Comparison of ENCODE assay signal across 8 cellular contexts in genomic region chr14:24297190-24297964, GRCh38. TPM values are rescaled to one million over a fixed set of nuclear protein-coding genes. Genes with fewer than 3 reads are reported as not detected.
DNase-seq lines count a peak whose midpoint lies in the region; ATAC-seq and TF ChIP-seq lines count a peak whose summit lies in the region.

No MANE protein-coding gene starts in this region.

- H3K27ac ChIP-seq in neural progenitor cell, result no peak overlapping the region

- peaks cover 17% of the 10 kb centered on the region for H3K79me2 ChIP-seq in neural progenitor cell (ENCODE audit: low read depth)

- H4K20me1 ChIP-seq in neural progenitor cell (ENCODE audit: low read depth), result no peaks in the 10 kb centered on the region

- DNase-seq in Right ventricle myocardium inferior (ENCODE audit: missing footprints) (no peak), left ventricle myocardium superior (no peak), NCI-H69 (lab: John Stamatoyannopoulos, UW) (peak; percentile 76), choroid plexus epithelial cell (ENCODE audit: low read depth) (peak; percentile 58), neural progenitor cell (ENCODE audit: low spot score) (peak; percentile 59)
- DNase-seq in NK-92 treated with Interleukin-12 subunit alpha and Interleukin-12 subunit beta, amount 100 ng/mL, for 24 hours (lab: John Stamatoyannopoulos, UW), result no peak

- H3K9ac ChIP-seq in neural progenitor cell, result no peak overlapping the region

- H3K4me1 ChIP-seq in neural progenitor cell, result peaks cover 16% of the 10 kb centered on the region

- TF ChIP-seq CTCF in choroid plexus epithelial cell (conservative IDR thresholded peaks at IDR 0.05; ENCODE audit: low read depth, low read length), result peak; percentile 65
- TF ChIP-seq CTCF in neural progenitor cell (IDR thresholded peaks at IDR 0.05), result peak; percentile 55

- H3K4me3 ChIP-seq in choroid plexus epithelial cell (ENCODE audit: low read depth, low read length) (no peak overlapping the region), neural progenitor cell (no peak overlapping the region)

- H3K36me3 Mint-ChIP-seq in neural progenitor cell, result peaks cover 5% of the 10 kb centered on the region

- H3F3A ChIP-seq in neural progenitor cell (ENCODE audit: low read depth), result peaks cover 12% of the 10 kb centered on the region

- H3K4me2 ChIP-seq in neural progenitor cell, result no peak overlapping the region

- intact Hi-C loops in Right ventricle myocardium inferior (cut with DNase I), result loop anchor here (5.0 kb wide), 1 partner anchor 110 kb away; the partner anchor contains the start of gene IPO4
- intact Hi-C loops in left ventricle myocardium superior (cut with micrococcal nuclease), result no loop called here

- H3K9me3 ChIP-seq in neural progenitor cell (ENCODE audit: low read depth), result no peaks in the 10 kb centered on the region

- H3K27me3 ChIP-seq in neural progenitor cell, result no peaks in the 10 kb centered on the region

- no peak overlapping the region for H3K27ac Mint-ChIP-seq in neural progenitor cell

- H3K36me3 ChIP-seq in neural progenitor cell, result no peaks in the 10 kb centered on the region

- peak overlapping the region; percentile 67 for H3K4me3 Mint-ChIP-seq in neural progenitor cell

- no peaks in the 10 kb centered on the region for H3K9me3 Mint-ChIP-seq in neural progenitor cell

- ATAC-seq in Right ventricle myocardium inferior (peak; percentile 3), left ventricle myocardium superior (no peak), HG02759 (IDR thresholded peaks at IDR 0.05; ENCODE audit: unreplicated experiment) (peak; percentile 19), HG03439 (IDR thresholded peaks at IDR 0.05; ENCODE audit: unreplicated experiment) (no peak)

- no peak overlapping the region for H2AFZ ChIP-seq in neural progenitor cell (replicated peaks)

- peaks cover 2% of the 10 kb centered on the region for H3K27me3 Mint-ChIP-seq in neural progenitor cell (ENCODE audit: insufficient read depth, low read depth)

- H3K4me1 Mint-ChIP-seq in neural progenitor cell, result peaks cover 25% of the 10 kb centered on the region

RNA-seq across cellular contexts. Expression of gene DHRS1, which starts 2.2 kb away (rescaled TPM):
- total RNA-seq in Right ventricle myocardium inferior (8.3 TPM), left ventricle myocardium superior (5.9 TPM), neural progenitor cell (ENCODE audit: low replicate concordance) (19.7 and 27.4 TPM in 2 replicates)

RNA-seq across cellular contexts. Expression of gene NOP9, which starts 2.3 kb away (rescaled TPM):
- total RNA-seq in Right ventricle myocardium inferior (23.0 TPM), left ventricle myocardium superior (25.5 TPM), neural progenitor cell (ENCODE audit: low replicate concordance) (14.8 and 24.7 TPM in 2 replicates)

RNA-seq across cellular contexts. Expression of gene CIDEB, which starts 10.4 kb away (rescaled TPM):
- 4.3 TPM for total RNA-seq in Right ventricle myocardium inferior
- 3.9 TPM for total RNA-seq in left ventricle myocardium superior
- total RNA-seq in neural progenitor cell (ENCODE audit: low replicate concordance), result 0.12 TPM in 1 of 2 replicates, not detected in the other

RNA-seq across cellular contexts. Expression of gene LTB4R2, which starts 12.6 kb away (rescaled TPM):
- total RNA-seq in Right ventricle myocardium inferior (0.57 TPM), left ventricle myocardium superior (1.5 TPM), neural progenitor cell (ENCODE audit: low replicate concordance) (1.8 and 9.0 TPM in 2 replicates)

RNA-seq across cellular contexts. Expression of gene LTB4R, which starts 13.9 kb away (rescaled TPM):
- total RNA-seq in Right ventricle myocardium inferior (2.1 TPM), left ventricle myocardium superior (1.6 TPM), neural progenitor cell (ENCODE audit: low replicate concordance) (1.9 and 4.6 TPM in 2 replicates)

Comparison
In these comparisons a context has a peak if more than half of its experiments do, and no peak if none do; other contexts are left out.
1. ATAC-seq: peak in Right ventricle myocardium inferior (single experiment) and HG02759 (single experiment); none in left ventricle myocardium superior (single experiment) and HG03439 (single experiment).
2. DNase-seq: peak in NCI-H69 (single experiment), choroid plexus epithelial cell (single experiment) and neural progenitor cell (single experiment); none in Right ventricle myocardium inferior (single experiment), left ventricle myocardium superior (single experiment) and NK-92 treated with Interleukin-12 subunit alpha and Interleukin-12 subunit beta, amount 100 ng/mL, for 24 hours (single experiment).